In the genomic region with DNA sequence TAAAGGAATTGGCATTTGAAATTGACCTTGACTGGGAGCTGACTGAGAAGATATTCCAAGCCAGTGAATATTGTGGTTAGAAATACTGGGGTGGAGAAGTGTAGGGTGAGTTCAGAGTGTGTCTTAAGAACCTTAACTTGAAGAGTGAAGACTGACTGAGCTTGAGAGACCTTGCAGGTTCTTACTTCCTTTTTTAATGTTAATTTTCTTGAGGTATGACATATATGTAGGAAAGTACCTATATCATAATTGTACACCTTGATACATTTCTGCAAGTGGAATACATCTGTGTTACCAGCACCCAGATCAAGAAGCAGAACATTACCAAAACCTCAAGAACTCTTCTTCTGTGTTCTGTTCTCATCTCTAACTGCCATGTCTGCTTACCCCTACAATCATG, we compare ENCODE assay signal across 1 cellular context.
TF ChIP-seq lines count a peak whose summit lies in the region.

No MANE protein-coding gene starts in this region.

TF ChIP-seq in HepG2, 621 proteins besides CTCF, POLR2A, EP300 and RAD21:
- TF ChIP-seq SIX1 (CRISPR knock-in tag; IDR thresholded peaks at IDR 0.05; ENCODE audit: borderline replicate concordance) (no peak), KLF9 (CRISPR knock-in tag; IDR thresholded peaks at IDR 0.05; ENCODE audit: low read depth) (no peak), MTA3 (CRISPR knock-in tag; IDR thresholded peaks at IDR 0.05) (no peak), RELA (CRISPR knock-in tag; IDR thresholded peaks at IDR 0.05) (no peak), JARID2 (CRISPR knock-in tag; IDR thresholded peaks at IDR 0.05; ENCODE audit: insufficient replicate concordance) (no peak), EEA1 (CRISPR knock-in tag; IDR thresholded peaks at IDR 0.05; ENCODE audit: borderline replicate concordance) (no peak), LCORL (IDR thresholded peaks at IDR 0.05) (no peak), LCORL (CRISPR knock-in tag; IDR thresholded peaks at IDR 0.05) (no peak), EHMT2 (IDR thresholded peaks at IDR 0.05; ENCODE audit: borderline replicate concordance, low read depth, low read length) (no peak), ZBTB20 (CRISPR knock-in tag; IDR thresholded peaks at IDR 0.05; ENCODE audit: borderline replicate concordance, low read depth) (no peak)
- TF ChIP-seq, protein P1, sequence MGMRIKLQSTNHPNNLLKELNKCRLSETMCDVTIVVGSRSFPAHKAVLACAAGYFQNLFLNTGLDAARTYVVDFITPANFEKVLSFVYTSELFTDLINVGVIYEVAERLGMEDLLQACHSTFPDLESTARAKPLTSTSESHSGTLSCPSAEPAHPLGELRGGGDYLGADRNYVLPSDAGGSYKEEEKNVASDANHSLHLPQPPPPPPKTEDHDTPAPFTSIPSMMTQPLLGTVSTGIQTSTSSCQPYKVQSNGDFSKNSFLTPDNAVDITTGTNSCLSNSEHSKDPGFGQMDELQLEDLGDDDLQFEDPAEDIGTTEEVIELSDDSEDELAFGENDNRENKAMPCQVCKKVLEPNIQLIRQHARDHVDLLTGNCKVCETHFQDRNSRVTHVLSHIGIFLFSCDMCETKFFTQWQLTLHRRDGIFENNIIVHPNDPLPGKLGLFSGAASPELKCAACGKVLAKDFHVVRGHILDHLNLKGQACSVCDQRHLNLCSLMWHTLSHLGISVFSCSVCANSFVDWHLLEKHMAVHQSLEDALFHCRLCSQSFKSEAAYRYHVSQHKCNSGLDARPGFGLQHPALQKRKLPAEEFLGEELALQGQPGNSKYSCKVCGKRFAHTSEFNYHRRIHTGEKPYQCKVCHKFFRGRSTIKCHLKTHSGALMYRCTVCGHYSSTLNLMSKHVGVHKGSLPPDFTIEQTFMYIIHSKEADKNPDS (CRISPR knock-in tag; IDR thresholded peaks at IDR 0.05), result no peak
- TF ChIP-seq, protein P2, sequence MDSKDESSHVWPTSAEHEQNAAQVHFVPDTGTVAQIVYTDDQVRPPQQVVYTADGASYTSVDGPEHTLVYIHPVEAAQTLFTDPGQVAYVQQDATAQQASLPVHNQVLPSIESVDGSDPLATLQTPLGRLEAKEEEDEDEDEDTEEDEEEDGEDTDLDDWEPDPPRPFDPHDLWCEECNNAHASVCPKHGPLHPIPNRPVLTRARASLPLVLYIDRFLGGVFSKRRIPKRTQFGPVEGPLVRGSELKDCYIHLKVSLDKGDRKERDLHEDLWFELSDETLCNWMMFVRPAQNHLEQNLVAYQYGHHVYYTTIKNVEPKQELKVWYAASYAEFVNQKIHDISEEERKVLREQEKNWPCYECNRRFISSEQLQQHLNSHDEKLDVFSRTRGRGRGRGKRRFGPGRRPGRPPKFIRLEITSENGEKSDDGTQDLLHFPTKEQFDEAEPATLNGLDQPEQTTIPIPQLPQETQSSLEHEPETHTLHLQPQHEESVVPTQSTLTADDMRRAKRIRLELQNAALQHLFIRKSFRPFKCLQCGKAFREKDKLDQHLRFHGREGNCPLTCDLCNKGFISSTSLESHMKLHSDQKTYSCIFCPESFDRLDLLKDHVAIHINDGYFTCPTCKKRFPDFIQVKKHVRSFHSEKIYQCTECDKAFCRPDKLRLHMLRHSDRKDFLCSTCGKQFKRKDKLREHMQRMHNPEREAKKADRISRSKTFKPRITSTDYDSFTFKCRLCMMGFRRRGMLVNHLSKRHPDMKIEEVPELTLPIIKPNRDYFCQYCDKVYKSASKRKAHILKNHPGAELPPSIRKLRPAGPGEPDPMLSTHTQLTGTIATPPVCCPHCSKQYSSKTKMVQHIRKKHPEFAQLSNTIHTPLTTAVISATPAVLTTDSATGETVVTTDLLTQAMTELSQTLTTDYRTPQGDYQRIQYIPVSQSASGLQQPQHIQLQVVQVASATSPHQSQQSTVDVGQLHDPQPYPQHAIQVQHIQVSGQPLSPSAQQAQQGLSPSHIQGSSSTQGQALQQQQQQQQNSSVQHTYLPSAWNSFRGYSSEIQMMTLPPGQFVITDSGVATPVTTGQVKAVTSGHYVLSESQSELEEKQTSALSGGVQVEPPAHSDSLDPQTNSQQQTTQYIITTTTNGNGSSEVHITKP (CRISPR knock-in tag; IDR thresholded peaks at IDR 0.05; ENCODE audit: low read depth), result no peak
- TF ChIP-seq, protein P3, sequence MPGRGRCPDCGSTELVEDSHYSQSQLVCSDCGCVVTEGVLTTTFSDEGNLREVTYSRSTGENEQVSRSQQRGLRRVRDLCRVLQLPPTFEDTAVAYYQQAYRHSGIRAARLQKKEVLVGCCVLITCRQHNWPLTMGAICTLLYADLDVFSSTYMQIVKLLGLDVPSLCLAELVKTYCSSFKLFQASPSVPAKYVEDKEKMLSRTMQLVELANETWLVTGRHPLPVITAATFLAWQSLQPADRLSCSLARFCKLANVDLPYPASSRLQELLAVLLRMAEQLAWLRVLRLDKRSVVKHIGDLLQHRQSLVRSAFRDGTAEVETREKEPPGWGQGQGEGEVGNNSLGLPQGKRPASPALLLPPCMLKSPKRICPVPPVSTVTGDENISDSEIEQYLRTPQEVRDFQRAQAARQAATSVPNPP (CRISPR knock-in tag; IDR thresholded peaks at IDR 0.05), result no peak
- TF ChIP-seq, protein P4, sequence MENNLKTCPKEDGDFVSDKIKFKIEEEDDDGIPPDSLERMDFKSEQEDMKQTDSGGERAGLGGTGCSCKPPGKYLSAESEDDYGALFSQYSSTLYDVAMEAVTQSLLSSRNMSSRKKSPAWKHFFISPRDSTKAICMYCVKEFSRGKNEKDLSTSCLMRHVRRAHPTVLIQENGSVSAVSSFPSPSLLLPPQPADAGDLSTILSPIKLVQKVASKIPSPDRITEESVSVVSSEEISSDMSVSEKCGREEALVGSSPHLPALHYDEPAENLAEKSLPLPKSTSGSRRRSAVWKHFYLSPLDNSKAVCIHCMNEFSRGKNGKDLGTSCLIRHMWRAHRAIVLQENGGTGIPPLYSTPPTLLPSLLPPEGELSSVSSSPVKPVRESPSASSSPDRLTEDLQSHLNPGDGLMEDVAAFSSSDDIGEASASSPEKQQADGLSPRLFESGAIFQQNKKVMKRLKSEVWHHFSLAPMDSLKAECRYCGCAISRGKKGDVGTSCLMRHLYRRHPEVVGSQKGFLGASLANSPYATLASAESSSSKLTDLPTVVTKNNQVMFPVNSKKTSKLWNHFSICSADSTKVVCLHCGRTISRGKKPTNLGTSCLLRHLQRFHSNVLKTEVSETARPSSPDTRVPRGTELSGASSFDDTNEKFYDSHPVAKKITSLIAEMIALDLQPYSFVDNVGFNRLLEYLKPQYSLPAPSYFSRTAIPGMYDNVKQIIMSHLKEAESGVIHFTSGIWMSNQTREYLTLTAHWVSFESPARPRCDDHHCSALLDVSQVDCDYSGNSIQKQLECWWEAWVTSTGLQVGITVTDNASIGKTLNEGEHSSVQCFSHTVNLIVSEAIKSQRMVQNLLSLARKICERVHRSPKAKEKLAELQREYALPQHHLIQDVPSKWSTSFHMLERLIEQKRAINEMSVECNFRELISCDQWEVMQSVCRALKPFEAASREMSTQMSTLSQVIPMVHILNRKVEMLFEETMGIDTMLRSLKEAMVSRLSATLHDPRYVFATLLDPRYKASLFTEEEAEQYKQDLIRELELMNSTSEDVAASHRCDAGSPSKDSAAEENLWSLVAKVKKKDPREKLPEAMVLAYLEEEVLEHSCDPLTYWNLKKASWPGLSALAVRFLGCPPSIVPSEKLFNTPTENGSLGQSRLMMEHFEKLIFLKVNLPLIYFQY (CRISPR knock-in tag; IDR thresholded peaks at IDR 0.05; ENCODE audit: borderline replicate concordance), result no peak
- TF ChIP-seq, protein P5, sequence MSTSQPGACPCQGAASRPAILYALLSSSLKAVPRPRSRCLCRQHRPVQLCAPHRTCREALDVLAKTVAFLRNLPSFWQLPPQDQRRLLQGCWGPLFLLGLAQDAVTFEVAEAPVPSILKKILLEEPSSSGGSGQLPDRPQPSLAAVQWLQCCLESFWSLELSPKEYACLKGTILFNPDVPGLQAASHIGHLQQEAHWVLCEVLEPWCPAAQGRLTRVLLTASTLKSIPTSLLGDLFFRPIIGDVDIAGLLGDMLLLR (CRISPR knock-in tag; IDR thresholded peaks at IDR 0.05), result no peak
- TF ChIP-seq, protein P6, sequence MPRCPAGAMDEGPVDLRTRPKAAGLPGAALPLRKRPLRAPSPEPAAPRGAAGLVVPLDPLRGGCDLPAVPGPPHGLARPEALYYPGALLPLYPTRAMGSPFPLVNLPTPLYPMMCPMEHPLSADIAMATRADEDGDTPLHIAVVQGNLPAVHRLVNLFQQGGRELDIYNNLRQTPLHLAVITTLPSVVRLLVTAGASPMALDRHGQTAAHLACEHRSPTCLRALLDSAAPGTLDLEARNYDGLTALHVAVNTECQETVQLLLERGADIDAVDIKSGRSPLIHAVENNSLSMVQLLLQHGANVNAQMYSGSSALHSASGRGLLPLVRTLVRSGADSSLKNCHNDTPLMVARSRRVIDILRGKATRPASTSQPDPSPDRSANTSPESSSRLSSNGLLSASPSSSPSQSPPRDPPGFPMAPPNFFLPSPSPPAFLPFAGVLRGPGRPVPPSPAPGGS (CRISPR knock-in tag; IDR thresholded peaks at IDR 0.05), result no peak
